In the genomic region with DNA sequence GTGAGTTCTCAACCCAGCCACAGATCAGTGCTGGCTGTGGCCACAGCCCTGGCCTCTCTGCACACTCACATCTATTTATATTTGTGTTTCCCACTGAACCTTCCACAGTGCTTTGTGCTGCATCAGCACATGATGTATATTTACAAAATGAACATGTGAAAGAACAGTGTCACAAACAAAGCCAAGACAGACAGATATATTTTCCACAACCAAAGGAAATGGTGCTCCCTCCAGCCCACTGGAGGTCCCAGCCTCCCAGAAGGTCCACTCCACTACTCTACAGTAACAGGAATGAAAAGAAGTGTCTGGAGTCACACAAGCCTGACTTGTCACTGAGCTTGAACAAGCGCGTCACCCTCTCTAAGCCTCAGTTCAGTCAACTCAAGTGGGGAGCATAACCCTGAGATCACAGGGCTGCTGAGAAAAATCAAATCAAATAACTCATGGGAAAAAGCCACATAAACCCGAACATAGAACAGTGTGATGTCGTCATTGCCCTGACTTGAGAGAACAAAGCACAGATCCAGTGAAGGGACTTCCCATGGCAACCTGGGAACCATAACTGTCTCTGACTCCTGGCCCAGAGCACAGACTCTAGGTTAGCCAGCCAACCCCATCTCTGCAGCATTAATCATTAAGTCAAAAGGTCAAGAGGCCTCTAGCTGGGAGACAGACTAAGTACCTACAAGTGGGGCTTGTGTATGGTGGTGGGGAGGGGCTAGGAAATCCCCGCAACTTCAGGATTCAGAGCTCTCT, we compare ENCODE assay signal across 1 cellular context.
TF ChIP-seq lines count a peak whose summit lies in the region.

No MANE protein-coding gene starts in this region.

TF ChIP-seq in HepG2, 621 proteins besides CTCF, POLR2A, EP300 and RAD21 (continued from another document):
- TF ChIP-seq ZNF383 (CRISPR knock-in tag; IDR thresholded peaks at IDR 0.05; ENCODE audit: borderline replicate concordance) (no peak), NR2F1 (CRISPR knock-in tag; IDR thresholded peaks at IDR 0.05) (peak; percentile 89 to 92), ZNF350 (CRISPR knock-in tag; IDR thresholded peaks at IDR 0.05; ENCODE audit: borderline replicate concordance, low read depth) (0 out of 2 replicates have a peak, but pooled peaks have one; percentile 36), ZNF263 (CRISPR knock-in tag; IDR thresholded peaks at IDR 0.05) (peak; percentile 56; the same call in 1 of the 2 replicates), ZBTB1 (CRISPR knock-in tag; IDR thresholded peaks at IDR 0.05; ENCODE audit: borderline replicate concordance) (no peak)
